ENCODE assay signal across 14 cellular contexts in genomic region chr5:125058185-125058826, GRCh38.
DNase-seq lines count a peak whose midpoint lies in the region; ATAC-seq and TF ChIP-seq lines count a peak whose summit lies in the region.
"Had no signal": no experiment of that assay in that cellular context is flagged by ENCODE, and none has a peak within 500 bp of the region (broad histone marks: within the 10 kb centered on the region; RNA-seq: fewer than 3 reads in every experiment).

No MANE protein-coding gene starts in this region.

- H3K4me2 ChIP-seq in GM23248 (ENCODE audit: unreplicated experiment) (no peak overlapping the region), Karpas-422 (ENCODE audit: low read depth, low read length, poor library complexity, severe bottlenecking) (no peak overlapping the region)

- H3K4me1 ChIP-seq in GM23248 (ENCODE audit: insufficient read depth) (no peaks in the 10 kb centered on the region), Karpas-422 (ENCODE audit: low read length) (no peaks in the 10 kb centered on the region), BE2C (peaks cover 10% of the 10 kb centered on the region)
- H3K4me1 ChIP-seq: uterus had no signal

- in situ Hi-C loops in GM23248 (cut with MboI) = no loop called here

- H3K4me3 Mint-ChIP-seq in MCF 10A (ENCODE audit: unreplicated experiment) (no peak overlapping the region), neural crest cell (peak overlapping the region; percentile 42)

- H3K27ac ChIP-seq in GM23248 (no peak overlapping the region), Karpas-422 (ENCODE audit: low read length) (no peak overlapping the region)
- H3K27ac ChIP-seq: uterus had no signal

- intact Hi-C loops in MCF 10A (cut with micrococcal nuclease) = no loop called here

- H3K27ac Mint-ChIP-seq in MCF 10A (ENCODE audit: low read depth, unreplicated experiment) (no peak overlapping the region), neural crest cell (ENCODE audit: unreplicated experiment) (peak overlapping the region; percentile 22)

- TF ChIP-seq CTCF in MCF 10A (IDR thresholded peaks at IDR 0.05; ENCODE audit: unreplicated experiment) (no peak), neural crest cell (conservative IDR thresholded peaks at IDR 0.05) (no peak), BE2C (IDR thresholded peaks at IDR 0.05; ENCODE audit: low read depth, low read length) (no peak)

- POLR2A ChIA-PET in MCF 10A (lab: Yijun Ruan, JAX) = no interaction called here

- H3K27me3 ChIP-seq in GM23248 (replicated peaks; ENCODE audit: insufficient read depth) (no peaks in the 10 kb centered on the region), Karpas-422 (ENCODE audit: low read length) (no peaks in the 10 kb centered on the region), BE2C (no peaks in the 10 kb centered on the region)
- H3K27me3 ChIP-seq: SJSA1, uterus had no signal

- H3K4me1 Mint-ChIP-seq in MCF 10A (ENCODE audit: insufficient read depth, unreplicated experiment) = peaks cover 14% of the 10 kb centered on the region
- peaks cover 69% of the 10 kb centered on the region for H3K4me1 Mint-ChIP-seq in neural crest cell

- H3K36me3 Mint-ChIP-seq in MCF 10A (ENCODE audit: insufficient read depth, unreplicated experiment) (no peaks in the 10 kb centered on the region), neural crest cell (ENCODE audit: low read depth) (peaks cover 3% of the 10 kb centered on the region)

- H3K79me2 ChIP-seq in GM23248 (ENCODE audit: insufficient read depth) (no peaks in the 10 kb centered on the region), Karpas-422 (ENCODE audit: low read length) (no peaks in the 10 kb centered on the region)

- H2AFZ ChIP-seq in GM23248 (no peak overlapping the region), Karpas-422 (ENCODE audit: low read length) (no peak overlapping the region)

- H3K9me3 ChIP-seq in GM23248 (ENCODE audit: low read depth) (no peaks in the 10 kb centered on the region), Karpas-422 (ENCODE audit: low read length) (no peaks in the 10 kb centered on the region), BE2C (no peaks in the 10 kb centered on the region)
- H3K9me3 ChIP-seq: SJSA1, uterus had no signal

- H4K20me1 ChIP-seq in GM23248 (ENCODE audit: insufficient read depth) (no peaks in the 10 kb centered on the region), Karpas-422 (ENCODE audit: insufficient read depth, low read depth, low read length) (no peaks in the 10 kb centered on the region)

- no peaks in the 10 kb centered on the region for H3K9me2 ChIP-seq in GM23248 (ENCODE audit: insufficient read depth)
- no peaks in the 10 kb centered on the region for H3K9me2 ChIP-seq in Karpas-422 (replicated peaks; ENCODE audit: insufficient read depth, low read length)

- BruUV-seq in MCF 10A (replicated peaks; lab: Mats Ljungman, UMichigan) = no TSS peak

- CTCF ChIA-PET in MCF 10A (lab: Yijun Ruan, JAX) = interaction anchor here (1.0 kb wide), 1 partner anchor 11 kb away, joined by 3 read pairs; no protein-coding TSS in a partner anchor

- H3K4me3 ChIP-seq in GM23248 (no peak overlapping the region), Karpas-422 (ENCODE audit: low read length) (no peak overlapping the region), BE2C (ENCODE audit: low read depth, low read length) (no peak overlapping the region)
- H3K4me3 ChIP-seq: SJSA1, uterus had no signal

- H3K27me3 Mint-ChIP-seq in MCF 10A (ENCODE audit: insufficient read depth, unreplicated experiment) = no peaks in the 10 kb centered on the region
- no peaks in the 10 kb centered on the region for H3K27me3 Mint-ChIP-seq in neural crest cell (ENCODE audit: low read depth)

- H3F3A ChIP-seq in GM23248 (ENCODE audit: insufficient read depth) = no peaks in the 10 kb centered on the region

- ATAC-seq in stimulated activated naive CD8-positive, alpha-beta T cell treated with anti-CD3 and anti-CD28 coated beads, Interleukin-15, Interleukin-2, amounts not matched to agents 100 U/mL and 50 U/mL, for 24 hours = no peak

- WGBS in GM23248 (ENCODE audit: low coverage in 1 of 2, low lambda C conversion rate in 2 of 2, missing lambda C conversion rate in 2 of 2), 2 experiments = 22 to 27% methylated on average over 6 of the region's 6 CpGs

- H3K36me3 ChIP-seq in GM23248 (ENCODE audit: low read depth) (no peaks in the 10 kb centered on the region), Karpas-422 (ENCODE audit: insufficient read depth, low read length) (no peaks in the 10 kb centered on the region), BE2C (no peaks in the 10 kb centered on the region)
- H3K36me3 ChIP-seq: SJSA1, uterus had no signal

- H3K9ac ChIP-seq in GM23248 = no peak overlapping the region
- no peak overlapping the region for H3K9ac ChIP-seq in Karpas-422 (ENCODE audit: low read length)

- H3K9me3 Mint-ChIP-seq in MCF 10A (ENCODE audit: unreplicated experiment) = no peaks in the 10 kb centered on the region
- H3K9me3 Mint-ChIP-seq in neural crest cell = peaks cover 6% of the 10 kb centered on the region

- DNase-seq in GM23248 = peak; percentile 24
- DNase-seq in NCI-H2171 (lab: John Stamatoyannopoulos, UW) = peak; percentile 20
- DNase-seq in MCF 10A (ENCODE audit: unreplicated experiment) = peak; percentile 47
- no peak for DNase-seq in neural crest cell (ENCODE audit: low read depth, low spot score)
- DNase-seq in Karpas-422 = no peak
- DNase-seq in stimulated activated naive CD8-positive, alpha-beta T cell treated with anti-CD3 and anti-CD28 coated beads, Interleukin-15, Interleukin-2, amounts not matched to agents 100 U/mL and 50 U/mL, for 24 hours = no peak
- DNase-seq in BE2C = no peak
- no peak for DNase-seq in activated gamma-delta T cell treated with Interleukin-2 at 50 U/mL for 16 hours
- DNase-seq: caudate nucleus, GDM1, KG1, nucleus accumbens, uterus had no signal

Comparison
In these comparisons a context has a peak if more than half of its experiments do, and no peak if none do; other contexts are left out.
1. DNase-seq: peak in GM23248 (single experiment), NCI-H2171 (single experiment) and MCF 10A (single experiment); none in neural crest cell (single experiment), Karpas-422 (single experiment), stimulated activated naive CD8-positive, alpha-beta T cell treated with anti-CD3 and anti-CD28 coated beads, Interleukin-15, Interleukin-2, amounts not matched to agents 100 U/mL and 50 U/mL, for 24 hours (single experiment), BE2C (single experiment) and activated gamma-delta T cell treated with Interleukin-2 at 50 U/mL for 16 hours (single experiment).